2 cellular contexts compared by ENCODE assay signal in genomic region chr3:159510988-159511387, GRCh38.
DNase-seq lines count a peak whose midpoint lies in the region; ATAC-seq lines count a peak whose summit lies in the region.
"Not testable (repeated sequence)": the region's sequence is repeated elsewhere in the genome, so short reads cannot be mapped to it uniquely, and the experiment has no call there.

No MANE protein-coding gene starts in this region.

- H4K8ac ChIP-seq in neuronal stem cell (ENCODE audit: low read depth, low read length): not testable (repeated sequence)

- H2BK120ac ChIP-seq in neuronal stem cell (ENCODE audit: low read depth, low read length): not testable (repeated sequence)

- not testable (repeated sequence) for H3K36me3 Mint-ChIP-seq in T-helper 17 cell (ENCODE audit: low read depth)

- not testable (repeated sequence) for H3K27me3 Mint-ChIP-seq in T-helper 17 cell

- not testable (repeated sequence) for H3K27ac Mint-ChIP-seq in T-helper 17 cell

- H3K36me3 ChIP-seq in neuronal stem cell (replicated peaks in 1 of 2; ENCODE audit: control insufficient read depth in 2 of 2, insufficient read depth in 2 of 2, low read length in 2 of 2): not testable (repeated sequence)

- H3K9me3 ChIP-seq in T-helper 17 cell (ENCODE audit: control insufficient read depth, low read length, poor library complexity, severe bottlenecking); neuronal stem cell (replicated peaks in 1 of 2; ENCODE audit: control insufficient read depth in 2 of 2, insufficient read depth in 1 of 2, low read depth in 1 of 2, low read length in 2 of 2): not testable (repeated sequence)

- not testable (repeated sequence) for H3K4me1 Mint-ChIP-seq in T-helper 17 cell

- H4K91ac ChIP-seq in neuronal stem cell (ENCODE audit: low read depth, low read length, poor library complexity): not testable (repeated sequence)

- H2AK5ac ChIP-seq in neuronal stem cell (ENCODE audit: low read depth, low read length): not testable (repeated sequence)

- not testable (repeated sequence) for H3K14ac ChIP-seq in neuronal stem cell (ENCODE audit: low read length)

- not testable (repeated sequence) for H2BK5ac ChIP-seq in neuronal stem cell (ENCODE audit: low read length)

- not testable (repeated sequence) for H3K79me1 ChIP-seq in neuronal stem cell (ENCODE audit: low read depth, low read length)

- H2AFZ ChIP-seq in neuronal stem cell (ENCODE audit: low read length): not testable (repeated sequence)

- not testable (repeated sequence) for H3K4me2 ChIP-seq in neuronal stem cell (ENCODE audit: insufficient read depth, low read length, poor library complexity, severe bottlenecking)

- ATAC-seq in T-helper 17 cell: not testable (repeated sequence)

- not testable (repeated sequence) for H3K23ac ChIP-seq in neuronal stem cell (ENCODE audit: low read depth, low read length, poor library complexity)

- H3K27me3 ChIP-seq in neuronal stem cell (ENCODE audit: control insufficient read depth in 3 of 3, insufficient read depth in 3 of 3, low read depth in 1 of 3, low read length in 3 of 3): not testable (repeated sequence)

- H3K4me3 Mint-ChIP-seq in T-helper 17 cell: peak overlapping the region; percentile 6

- not testable (repeated sequence) for H3K4me3 ChIP-seq in neuronal stem cell (ENCODE audit: low read length in 2 of 2)

- H3K27ac ChIP-seq in neuronal stem cell (replicated peaks; ENCODE audit: low read length): not testable (repeated sequence)

- peak overlapping the region; percentile 4 for H3K9ac ChIP-seq in neuronal stem cell (ENCODE audit: low read depth, low read length, poor library complexity)

- not testable (repeated sequence) for H2BK15ac ChIP-seq in neuronal stem cell (ENCODE audit: low read length)

- H3K4ac ChIP-seq in neuronal stem cell (ENCODE audit: low read length): not testable (repeated sequence)

- not testable (repeated sequence) for H2BK12ac ChIP-seq in neuronal stem cell (ENCODE audit: low read length)

- not testable (repeated sequence) for DNase-seq in T-helper 17 cell; neuronal stem cell (ENCODE audit: low spot score)

- H3K18ac ChIP-seq in neuronal stem cell (ENCODE audit: low read length): not testable (repeated sequence)

- H3K4me1 ChIP-seq in neuronal stem cell (ENCODE audit: control insufficient read depth in 2 of 2, insufficient read depth in 1 of 2, low read depth in 1 of 2, low read length in 2 of 2): not testable (repeated sequence)

- WGBS in neuronal stem cell (ENCODE audit: extremely low coverage in 2 of 2, insufficient read length in 2 of 2, insufficient replicate concordance in 1 of 2), 2 donors: no CpG with 5 or more reads among the region's 7 CpGs
